Comparison of ENCODE assay signal across 11 cellular contexts in the genomic region with DNA sequence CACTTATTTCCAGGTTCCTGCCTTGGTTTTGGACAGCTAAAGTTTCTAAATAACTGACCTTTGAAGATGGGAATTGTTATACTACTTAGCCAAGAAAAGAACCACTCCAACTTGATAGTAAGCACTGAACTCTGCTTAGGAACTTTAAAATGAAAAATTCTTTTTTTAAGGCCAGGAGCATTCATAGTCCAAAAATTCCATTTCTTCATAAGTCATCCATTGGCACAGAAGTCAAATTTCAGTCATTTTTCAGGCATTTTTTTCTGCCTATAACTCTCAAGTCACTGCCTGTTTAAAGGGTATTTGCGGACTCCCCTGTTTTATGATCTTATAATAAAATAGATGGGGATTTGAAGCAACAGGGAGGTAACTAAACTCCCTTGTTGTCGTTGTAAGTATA.
"Had no signal": no experiment of that assay in that cellular context is flagged by ENCODE, and none has a peak within 500 bp of the region (broad histone marks: within the 10 kb centered on the region; RNA-seq: fewer than 3 reads in every experiment).

No MANE protein-coding gene starts in this region.

- H3K36me3 ChIP-seq: right atrium auricular region, upper lobe of left lung had no signal

- H3K9me3 ChIP-seq: right atrium auricular region, upper lobe of left lung had no signal

- H3K27ac ChIP-seq: foreskin keratinocyte, right atrium auricular region, upper lobe of left lung had no signal

- H3K4me3 ChIP-seq: right atrium auricular region, upper lobe of left lung had no signal

- DNase-seq: activated CD4-positive, alpha-beta T cell treated with anti-CD3 and anti-CD28 coated beads, Interleukin-2, amount 10 ng/mL, durations not matched to agents 7 days and 5 days; activated CD4-positive, CD25-positive, alpha-beta regulatory T cell; activated CD8-positive, alpha-beta memory T cell treated with anti-CD3 and anti-CD28 coated beads for 24 hours; activated naive CD4-positive, alpha-beta T cell treated with Interleukin-2 at 50 U/mL for 16 hours; activated naive CD8-positive, alpha-beta T cell treated with anti-CD3 and anti-CD28 coated beads, Interleukin-2, amount 50 U/mL, for 24 hours; foreskin keratinocyte; nucleus accumbens; SW 1271; upper lobe of left lung had no signal

- H3K27me3 ChIP-seq: foreskin keratinocyte, right atrium auricular region, upper lobe of left lung had no signal

- ATAC-seq: activated naive CD8-positive, alpha-beta T cell treated with anti-CD3 and anti-CD28 coated beads, Interleukin-2, amount 50 U/mL, for 24 hours; foreskin keratinocyte; natural killer cell treated with Interleukin-12 subunit alpha and Interleukin-12 subunit beta and Interleukin-15 and Interleukin-18, amount 100 ng/mL, for 72 hours had no signal

- H3K4me1 ChIP-seq: right atrium auricular region, upper lobe of left lung had no signal
